29 cellular contexts compared by ENCODE assay signal in genomic region chr6:23637296-23637695, GRCh38.
"Had no signal": no experiment of that assay in that cellular context is flagged by ENCODE, and none has a peak within 500 bp of the region (broad histone marks: within the 10 kb centered on the region; RNA-seq: fewer than 3 reads in every experiment).

No MANE protein-coding gene starts in this region.

- H3K27me3 ChIP-seq: breast epithelium, colonic mucosa, dorsolateral prefrontal cortex, esophagus squamous epithelium, gastrocnemius medialis, ovary, right atrium auricular region, uterus had no signal

- ATAC-seq: activated CD8-positive, alpha-beta T cell treated with anti-CD3 and anti-CD28 coated beads for 36 hours; activated naive CD8-positive, alpha-beta T cell treated with anti-CD3 and anti-CD28 coated beads, Interleukin-2, amount 50 U/mL, for 24 hours; activated T-cell treated with anti-CD3 and anti-CD28 coated beads, Interleukin-2, amount 50 U/mL, for 4 hours; effector memory CD8-positive, alpha-beta T cell; gastrocnemius medialis; left colon; naive thymus-derived CD4-positive, alpha-beta T cell; stimulated activated memory B cell treated with anti-CD40 and anti-IgM and Interleukin-4, amounts not matched to agents 10 μg/mL and 1 μg/mL and 100 μg/mL, for 72 hours; stimulated activated naive CD8-positive, alpha-beta T cell treated with anti-CD3 and anti-CD28 coated beads, Interleukin-15, amount 100 ng/mL, for 72 hours had no signal

- H3K4me1 ChIP-seq: breast epithelium, colonic mucosa, esophagus squamous epithelium, gastrocnemius medialis, prostate gland, right atrium auricular region, uterus had no signal

- H3K9me3 ChIP-seq: breast epithelium, colonic mucosa, esophagus squamous epithelium, gastrocnemius medialis, ovary, prostate gland, right atrium auricular region, uterus had no signal

- H3K4me2 ChIP-seq: smooth muscle cell had no signal

- DNase-seq: activated CD4-positive, alpha-beta T cell treated with anti-CD3 and anti-CD28 coated beads, Interleukin-2, amount 50 U/mL, for 1 hour; activated CD4-positive, CD25-positive, alpha-beta regulatory T cell treated with anti-CD3 and anti-CD28 coated beads, Interleukin-2, amount 50 U/mL, for 72 hours; activated CD8-positive, alpha-beta T cell treated with anti-CD3 and anti-CD28 coated beads for 36 hours; activated naive CD8-positive, alpha-beta T cell treated with anti-CD3 and anti-CD28 coated beads, Interleukin-2, amount 50 U/mL, for 24 hours; activated T-cell treated with anti-CD3 and anti-CD28 coated beads, Interleukin-2, amount 50 U/mL, for 4 hours; amygdala; colonic mucosa; dorsolateral prefrontal cortex; effector memory CD8-positive, alpha-beta T cell; esophagus squamous epithelium; gastrocnemius medialis; glutamatergic neuron; islet precursor cell; left colon; midbrain; naive thymus-derived CD4-positive, alpha-beta T cell; ovary; stimulated activated CD4-positive, alpha-beta T cell treated with anti-CD3 and anti-CD28 coated beads, Interleukin-1b, Interleukin-23, amount 100 ng/mL, for 48 hours; stimulated activated CD4-positive, alpha-beta T cell treated with anti-CD3 and anti-CD28 coated beads, Interleukin-4, amount 100 ng/mL, for 4 hours; stimulated activated CD8-positive, alpha-beta memory T cell treated with anti-CD3 and anti-CD28 coated beads, Interleukin-4, amount 100 ng/mL, for 48 hours; stimulated activated naive CD8-positive, alpha-beta T cell treated with anti-CD3 and anti-CD28 coated beads, Interleukin-15, amount 100 ng/mL, for 72 hours; substantia nigra; uterus had no signal

- H3K4me3 ChIP-seq: breast epithelium, colonic mucosa, dorsolateral prefrontal cortex, esophagus squamous epithelium, gastrocnemius medialis, ovary, prostate gland, right atrium auricular region, smooth muscle cell, uterus had no signal

- FAIRE-seq: endothelial cell of umbilical vein had no signal

- H3K36me3 ChIP-seq: breast epithelium, colonic mucosa, esophagus squamous epithelium, gastrocnemius medialis, ovary, prostate gland, right atrium auricular region, uterus had no signal

- H3K27ac ChIP-seq: breast epithelium, colonic mucosa, dorsolateral prefrontal cortex, esophagus squamous epithelium, gastrocnemius medialis, ovary, prostate gland, right atrium auricular region, uterus had no signal
